Comparison of ENCODE assay signal across 7 cellular contexts in the genomic region with DNA sequence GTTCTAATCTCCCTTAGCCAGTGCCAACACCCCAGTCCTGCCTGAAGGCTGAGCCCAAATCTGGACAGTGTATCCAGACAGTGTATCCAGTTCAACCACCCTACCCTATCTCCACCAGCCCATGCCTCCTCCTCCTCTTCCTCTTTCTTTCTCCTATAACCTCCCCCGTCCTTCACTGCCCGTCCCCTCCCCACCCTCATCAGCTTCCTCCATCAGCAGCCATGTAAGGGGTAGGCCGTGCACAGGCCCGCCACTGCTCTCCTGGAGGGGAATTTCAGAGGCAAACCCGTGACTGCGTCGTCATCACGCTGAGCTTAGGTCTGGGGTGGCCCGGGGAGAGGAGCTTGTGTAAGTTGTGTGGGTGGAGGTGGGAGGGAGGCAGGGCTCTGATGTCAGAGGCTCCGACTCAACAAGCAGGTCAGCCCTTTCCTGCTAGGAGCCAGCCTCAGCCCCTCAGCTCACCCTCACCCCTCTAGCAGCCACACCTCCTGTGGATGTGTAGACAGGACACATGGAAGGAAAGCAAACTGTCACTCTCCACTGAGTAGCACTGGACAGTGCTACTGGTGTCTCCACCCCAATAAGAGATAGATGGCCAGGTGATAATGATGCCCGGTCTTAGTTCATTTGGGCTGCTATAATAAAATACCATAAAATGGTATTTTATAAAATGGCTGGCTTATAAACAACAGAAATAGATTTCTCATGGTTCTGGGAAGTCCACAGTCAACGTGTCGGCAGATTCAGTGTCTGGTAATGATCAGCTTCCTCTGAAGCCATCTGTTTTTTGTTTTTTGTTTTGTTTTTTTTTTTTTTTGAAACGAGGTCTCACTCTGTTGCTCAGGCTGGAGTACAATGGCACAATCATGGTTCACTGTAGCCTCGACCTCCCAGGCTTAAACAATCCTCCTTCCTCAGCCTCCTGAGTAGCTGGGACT. TPM values are rescaled to one million over a fixed set of nuclear protein-coding genes. Genes with fewer than 3 reads are reported as not detected.
DNase-seq lines count a peak whose midpoint lies in the region; ATAC-seq and TF ChIP-seq lines count a peak whose summit lies in the region.

No MANE protein-coding gene starts in this region.

- peaks cover 19% of the 10 kb centered on the region for H3K4me1 Mint-ChIP-seq in WTC11
- peaks cover 8 to 25% (median 20%) of the 10 kb centered on the region in 3 donors for H3K4me1 Mint-ChIP-seq in naive B cell

- H3K36me3 ChIP-seq in brain microvascular endothelial cell (replicated peaks) (no peaks in the 10 kb centered on the region), H7 (replicated peaks; ENCODE audit: control insufficient read depth, insufficient read depth, low read length) (no peaks in the 10 kb centered on the region)

- H3K27me3 ChIP-seq in brain microvascular endothelial cell (replicated peaks) (no peaks in the 10 kb centered on the region), H7 (ENCODE audit: control insufficient read depth, insufficient read depth, low read length) (no peaks in the 10 kb centered on the region)

- no peaks in the 10 kb centered on the region for H3K27me3 Mint-ChIP-seq in WTC11 (ENCODE audit: low read depth)
- H3K27me3 Mint-ChIP-seq in naive B cell: no peaks in the 10 kb centered on the region

- TF ChIP-seq CTCF in WTC11 (IDR thresholded peaks at IDR 0.05) (no peak), brain microvascular endothelial cell (IDR thresholded peaks at IDR 0.05; ENCODE audit: low read depth, low read length, missing control alignments) (no peak)

- no peak overlapping the region for H3K4me3 ChIP-seq in brain microvascular endothelial cell (ENCODE audit: low read depth, low read length)
- H3K4me3 ChIP-seq in H7 (ENCODE audit: insufficient read depth, low read depth, low read length): no peak overlapping the region

- H3K27ac Mint-ChIP-seq in WTC11 (no peak overlapping the region), naive B cell (peak overlapping the region; percentile 96 to 100 (median 98))

- no peaks in the 10 kb centered on the region for H3K36me3 Mint-ChIP-seq in WTC11
- H3K36me3 Mint-ChIP-seq in naive B cell: peaks cover 9 to 10% of the 10 kb centered on the region in 2 donors

- H3K4me3 Mint-ChIP-seq in WTC11 (no peak overlapping the region), naive B cell (peak overlapping the region; percentile 4 to 74 (median 34))

- DNase-seq in GM19238 (ENCODE audit: insufficient read length, low spot score) (peak; percentile 69), WTC11 (ENCODE audit: low spot score) (no peak), brain microvascular endothelial cell (peak; percentile 72), naive B cell (peak; percentile 91), H7 (no peak)
- peak; percentile 23 to 82 (median 58) for DNase-seq in stimulated activated naive CD4-positive, alpha-beta T cell (lab: John Stamatoyannopoulos, UW)

- POLR2A ChIA-PET in WTC11 (lab: Charles Lee): interaction anchor here (0.6 to 0.9 kb wide), 2 partner anchors 62 to 339 kb away, joined by 3 to 5 read pairs; no protein-coding TSS in a partner anchor

- CTCF ChIA-PET in WTC11 (lab: Charles Lee): interaction anchor here (0.5 to 1.9 kb wide), 5 partner anchors 9 to 49 kb away, joined by 3 to 9 read pairs (median 4); no protein-coding TSS in a partner anchor

- ATAC-seq in HG03354 (IDR thresholded peaks at IDR 0.05; ENCODE audit: poor library complexity, severe bottlenecking, unreplicated experiment): peak; percentile 92
- ATAC-seq in WTC11: peak; percentile 31
- peak; percentile 93 to 94 for ATAC-seq in naive B cell (ENCODE audit: low read depth in 2 of 2)

- no peak overlapping the region for H3K27ac ChIP-seq in brain microvascular endothelial cell

- H3K9me3 Mint-ChIP-seq in WTC11: peaks cover 11% of the 10 kb centered on the region
- H3K9me3 Mint-ChIP-seq in naive B cell: peaks cover 3 to 12% (median 8%) of the 10 kb centered on the region in 7 donors

- in situ Hi-C loops in brain microvascular endothelial cell (cut with HindIII; ENCODE audit: low pct_ligation_motif_present, low sequenced_read_pairs): no loop called here

TF ChIP-seq in WTC11, 78 proteins besides CTCF, POLR2A, EP300 and RAD21:
- TF ChIP-seq SMAD4 (CRISPR knock-in tag; IDR thresholded peaks at IDR 0.05) (no peak), NFYB (CRISPR knock-in tag; conservative IDR thresholded peaks at IDR 0.05; ENCODE audit: low read depth) (no peak), ETV6 (CRISPR knock-in tag; IDR thresholded peaks at IDR 0.05) (no peak), PREB (CRISPR knock-in tag; IDR thresholded peaks at IDR 0.05; ENCODE audit: borderline replicate concordance) (no peak), ZNF512 (CRISPR knock-in tag; IDR thresholded peaks at IDR 0.05; ENCODE audit: borderline replicate concordance) (no peak), KAT7 (CRISPR knock-in tag; IDR thresholded peaks at IDR 0.05; ENCODE audit: borderline replicate concordance) (no peak), NR3C1 (CRISPR knock-in tag; conservative IDR thresholded peaks at IDR 0.05; ENCODE audit: low read depth) (no peak), RORB (CRISPR knock-in tag; IDR thresholded peaks at IDR 0.05) (no peak), MXD4 (CRISPR knock-in tag; IDR thresholded peaks at IDR 0.05; ENCODE audit: borderline replicate concordance) (no peak), HMGA2 (CRISPR knock-in tag; IDR thresholded peaks at IDR 0.05) (no peak), IRF1 (CRISPR knock-in tag; IDR thresholded peaks at IDR 0.05) (no peak)
- TF ChIP-seq, protein P1, sequence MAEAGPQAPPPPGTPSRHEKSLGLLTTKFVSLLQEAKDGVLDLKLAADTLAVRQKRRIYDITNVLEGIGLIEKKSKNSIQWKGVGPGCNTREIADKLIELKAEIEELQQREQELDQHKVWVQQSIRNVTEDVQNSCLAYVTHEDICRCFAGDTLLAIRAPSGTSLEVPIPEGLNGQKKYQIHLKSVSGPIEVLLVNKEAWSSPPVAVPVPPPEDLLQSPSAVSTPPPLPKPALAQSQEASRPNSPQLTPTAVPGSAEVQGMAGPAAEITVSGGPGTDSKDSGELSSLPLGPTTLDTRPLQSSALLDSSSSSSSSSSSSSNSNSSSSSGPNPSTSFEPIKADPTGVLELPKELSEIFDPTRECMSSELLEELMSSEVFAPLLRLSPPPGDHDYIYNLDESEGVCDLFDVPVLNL (CRISPR knock-in tag; IDR thresholded peaks at IDR 0.05; ENCODE audit: borderline replicate concordance, low read depth): no peak
- TF ChIP-seq, protein P2, sequence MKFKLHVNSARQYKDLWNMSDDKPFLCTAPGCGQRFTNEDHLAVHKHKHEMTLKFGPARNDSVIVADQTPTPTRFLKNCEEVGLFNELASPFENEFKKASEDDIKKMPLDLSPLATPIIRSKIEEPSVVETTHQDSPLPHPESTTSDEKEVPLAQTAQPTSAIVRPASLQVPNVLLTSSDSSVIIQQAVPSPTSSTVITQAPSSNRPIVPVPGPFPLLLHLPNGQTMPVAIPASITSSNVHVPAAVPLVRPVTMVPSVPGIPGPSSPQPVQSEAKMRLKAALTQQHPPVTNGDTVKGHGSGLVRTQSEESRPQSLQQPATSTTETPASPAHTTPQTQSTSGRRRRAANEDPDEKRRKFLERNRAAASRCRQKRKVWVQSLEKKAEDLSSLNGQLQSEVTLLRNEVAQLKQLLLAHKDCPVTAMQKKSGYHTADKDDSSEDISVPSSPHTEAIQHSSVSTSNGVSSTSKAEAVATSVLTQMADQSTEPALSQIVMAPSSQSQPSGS (CRISPR knock-in tag; IDR thresholded peaks at IDR 0.05; ENCODE audit: borderline replicate concordance, low read depth): no peak
- TF ChIP-seq, protein P3, sequence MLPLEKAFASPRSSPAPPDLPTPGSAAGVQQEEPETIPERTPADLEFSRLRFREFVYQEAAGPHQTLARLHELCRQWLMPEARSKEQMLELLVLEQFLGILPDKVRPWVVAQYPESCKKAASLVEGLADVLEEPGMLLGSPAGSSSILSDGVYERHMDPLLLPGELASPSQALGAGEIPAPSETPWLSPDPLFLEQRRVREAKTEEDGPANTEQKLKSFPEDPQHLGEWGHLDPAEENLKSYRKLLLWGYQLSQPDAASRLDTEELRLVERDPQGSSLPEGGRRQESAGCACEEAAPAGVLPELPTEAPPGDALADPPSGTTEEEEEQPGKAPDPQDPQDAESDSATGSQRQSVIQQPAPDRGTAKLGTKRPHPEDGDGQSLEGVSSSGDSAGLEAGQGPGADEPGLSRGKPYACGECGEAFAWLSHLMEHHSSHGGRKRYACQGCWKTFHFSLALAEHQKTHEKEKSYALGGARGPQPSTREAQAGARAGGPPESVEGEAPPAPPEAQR (CRISPR knock-in tag; IDR thresholded peaks at IDR 0.05): no peak

RNA-seq across cellular contexts. Expression of gene IRF2BPL, which starts 50.4 kb away (rescaled TPM):
- 106 to 126 TPM (median 110 TPM) in 3 replicates for total RNA-seq in WTC11 (2021)
- 1 to 10 TPM; 1.7 to 4.6 (median 3.2) TPM for polyA plus RNA-seq in naive B cell (ENCODE audit: low read depth in 6 of 6)
- 142 and 187 TPM in 2 replicates for total RNA-seq in H7 (2014; rRNA removed; shearing (Covaris generic))

Comparison
In these comparisons a context has a peak if more than half of its experiments do, and no peak if none do; other contexts are left out.
1. DNase-seq: peak in GM19238 (single experiment), brain microvascular endothelial cell (single experiment), naive B cell (single experiment) and stimulated activated naive CD4-positive, alpha-beta T cell (6 of 6); none in WTC11 (single experiment) and H7 (single experiment).
2. ATAC-seq: peak in every context shown above with its lines; median percentile 94 in naive B cell; 92 in HG03354; 31 in WTC11.